ENCODE assay signal across 20 cellular contexts in genomic region chr15:95265419-95265997, GRCh38.
DNase-seq lines count a peak whose midpoint lies in the region; ATAC-seq and TF ChIP-seq lines count a peak whose summit lies in the region.
"Had no signal": no experiment of that assay in that cellular context is flagged by ENCODE, and none has a peak within 500 bp of the region (broad histone marks: within the 10 kb centered on the region; RNA-seq: fewer than 3 reads in every experiment).

No MANE protein-coding gene starts in this region.

- peak overlapping the region; percentile 80 for H3K27ac Mint-ChIP-seq in HFFc6
- H3K27ac Mint-ChIP-seq in activated CD8-positive, alpha-beta T cell treated with anti-CD3 and anti-CD28 coated beads for 36 hours = no peak overlapping the region
- H3K27ac Mint-ChIP-seq: activated B cell treated with CpG ODN at 0.5 μM for 24 hours; activated T-helper 17 cell treated with anti-CD3 and anti-CD28 coated beads, Interleukin-2, amount 50 U/mL, for 72 hours; B cell; natural killer cell; stimulated activated memory B cell treated with anti-CD40 and anti-IgM and Interleukin-4, amounts not matched to agents 10 μg/mL and 1 μg/mL and 100 μg/mL, for 72 hours had no signal

- no peaks in the 10 kb centered on the region for H3K36me3 Mint-ChIP-seq in HFFc6 (ENCODE audit: low read depth)
- no peaks in the 10 kb centered on the region for H3K36me3 Mint-ChIP-seq in activated CD8-positive, alpha-beta T cell treated with anti-CD3 and anti-CD28 coated beads for 36 hours (ENCODE audit: low read depth)
- H3K36me3 Mint-ChIP-seq: natural killer cell; stimulated activated memory B cell treated with anti-CD40 and anti-IgM and Interleukin-4, amounts not matched to agents 10 μg/mL and 1 μg/mL and 100 μg/mL, for 72 hours had no signal

- TF ChIP-seq CTCF in HFFc6 (IDR thresholded peaks at IDR 0.05) = no peak
- TF ChIP-seq CTCF in activated CD8-positive, alpha-beta T cell treated with anti-CD3 and anti-CD28 coated beads for 36 hours (IDR thresholded peaks at IDR 0.05) = no peak
- TF ChIP-seq CTCF in lower lobe of right lung (IDR thresholded peaks at IDR 0.05) = no peak
- TF ChIP-seq CTCF in tibial artery (IDR thresholded peaks at IDR 0.05) = no peak

- H3K4me3 ChIP-seq in lower lobe of right lung = no peak overlapping the region
- H3K4me3 ChIP-seq in tibial artery = no peak overlapping the region

- peaks cover 99% of the 10 kb centered on the region for H3K4me1 Mint-ChIP-seq in HFFc6 (ENCODE audit: low read depth)
- H3K4me1 Mint-ChIP-seq in activated CD8-positive, alpha-beta T cell treated with anti-CD3 and anti-CD28 coated beads for 36 hours (ENCODE audit: low read depth) = no peaks in the 10 kb centered on the region
- H3K4me1 Mint-ChIP-seq: activated B cell treated with CpG ODN at 0.5 μM for 24 hours; activated T-helper 17 cell treated with anti-CD3 and anti-CD28 coated beads, Interleukin-2, amount 50 U/mL, for 72 hours; B cell; natural killer cell; stimulated activated memory B cell treated with anti-CD40 and anti-IgM and Interleukin-4, amounts not matched to agents 10 μg/mL and 1 μg/mL and 100 μg/mL, for 72 hours had no signal

- H3K9me3 ChIP-seq in lower lobe of right lung = no peaks in the 10 kb centered on the region
- no peaks in the 10 kb centered on the region for H3K9me3 ChIP-seq in tibial artery
- H3K9me3 ChIP-seq: Caco-2 had no signal

- ATAC-seq in activated CD8-positive, alpha-beta T cell treated with anti-CD3 and anti-CD28 coated beads for 36 hours = no peak
- ATAC-seq in lower lobe of right lung (no peak), GM18870 (IDR thresholded peaks at IDR 0.05; ENCODE audit: unreplicated experiment) (no peak)
- ATAC-seq: activated T-helper 17 cell treated with anti-CD3 and anti-CD28 coated beads, Interleukin-2, amount 50 U/mL, for 72 hours; HCT116; natural killer cell; stimulated activated memory B cell treated with anti-CD40 and anti-IgM and Interleukin-4, amounts not matched to agents 10 μg/mL and 1 μg/mL and 100 μg/mL, for 72 hours had no signal

- no peaks in the 10 kb centered on the region for H3K9me3 Mint-ChIP-seq in HFFc6
- no peaks in the 10 kb centered on the region for H3K9me3 Mint-ChIP-seq in activated CD8-positive, alpha-beta T cell treated with anti-CD3 and anti-CD28 coated beads for 36 hours
- H3K9me3 Mint-ChIP-seq: activated T-helper 17 cell treated with anti-CD3 and anti-CD28 coated beads, Interleukin-2, amount 50 U/mL, for 72 hours; natural killer cell had no signal

- H3K4me3 Mint-ChIP-seq in HFFc6 = no peak overlapping the region
- H3K4me3 Mint-ChIP-seq in activated CD8-positive, alpha-beta T cell treated with anti-CD3 and anti-CD28 coated beads for 36 hours = no peak overlapping the region
- H3K4me3 Mint-ChIP-seq: activated B cell treated with CpG ODN at 0.5 μM for 24 hours; activated T-helper 17 cell treated with anti-CD3 and anti-CD28 coated beads, Interleukin-2, amount 50 U/mL, for 72 hours; B cell; natural killer cell; stimulated activated memory B cell treated with anti-CD40 and anti-IgM and Interleukin-4, amounts not matched to agents 10 μg/mL and 1 μg/mL and 100 μg/mL, for 72 hours had no signal

- H3K36me3 ChIP-seq in lower lobe of right lung (no peaks in the 10 kb centered on the region), tibial artery (no peaks in the 10 kb centered on the region)

- no peaks in the 10 kb centered on the region for H3K27me3 Mint-ChIP-seq in HFFc6 (ENCODE audit: insufficient read depth)
- peaks cover 17% of the 10 kb centered on the region for H3K27me3 Mint-ChIP-seq in activated CD8-positive, alpha-beta T cell treated with anti-CD3 and anti-CD28 coated beads for 36 hours
- H3K27me3 Mint-ChIP-seq: activated B cell treated with CpG ODN at 0.5 μM for 24 hours; stimulated activated memory B cell treated with anti-CD40 and anti-IgM and Interleukin-4, amounts not matched to agents 10 μg/mL and 1 μg/mL and 100 μg/mL, for 72 hours had no signal

- DNase-seq in HFFc6 = no peak
- peak; percentile 4 for DNase-seq in activated CD8-positive, alpha-beta T cell treated with anti-CD3 and anti-CD28 coated beads for 36 hours
- no peak for DNase-seq in lower lobe of right lung
- no peak for DNase-seq in tibial artery
- no peak for DNase-seq in UCSD-AML1 (lab: John Stamatoyannopoulos, UW; ENCODE audit: unreplicated experiment)
- no peak for DNase-seq in OCI-M1 (lab: John Stamatoyannopoulos, UW)
- DNase-seq: activated B cell treated with CpG ODN at 0.5 μM for 24 hours, Caco-2, caudate nucleus, mesendoderm, MV-4-11, natural killer cell, NCI-H2081, NCI-H524 had no signal

- H3K4me1 ChIP-seq in lower lobe of right lung (peaks cover 28% of the 10 kb centered on the region), tibial artery (peaks cover 0 to 100% (median 34%) of the 10 kb centered on the region in 4 donors)
- H3K4me1 ChIP-seq: Caco-2 had no signal

- intact Hi-C loops in activated CD8-positive, alpha-beta T cell treated with anti-CD3 and anti-CD28 coated beads for 36 hours (cut with micrococcal nuclease) = no loop called here
- intact Hi-C loops in lower lobe of right lung (cut with DNase I) (no loop called here), tibial artery (cut with DNase I; ENCODE audit: low total_unique reads) (loop anchor here (10.0 kb wide), 2 partner anchors 149 to 569 kb away; no protein-coding TSS in a partner anchor)

- H3K27me3 ChIP-seq in lower lobe of right lung (ENCODE audit: low read depth) = no peaks in the 10 kb centered on the region
- no peaks in the 10 kb centered on the region for H3K27me3 ChIP-seq in tibial artery

- POLR2A ChIA-PET in activated CD8-positive, alpha-beta T cell treated with anti-CD3 and anti-CD28 coated beads for 36 hours (lab: Charles Lee) = interaction anchor here (0.5 to 1.5 kb wide), 2 partner anchors 16 to 23 kb away, joined by 3 read pairs; no protein-coding TSS in a partner anchor

- peak overlapping the region; percentile 48 for H3K27ac ChIP-seq in lower lobe of right lung
- peak overlapping the region; percentile 76 to 79 for H3K27ac ChIP-seq in tibial artery
- H3K27ac ChIP-seq: HL-60 had no signal

- CTCF ChIA-PET in activated CD8-positive, alpha-beta T cell treated with anti-CD3 and anti-CD28 coated beads for 36 hours (lab: Charles Lee) = no interaction called here
